In genomic region chr6:149210376-149210775, GRCh38 we compare ENCODE assay signal across 9 cellular contexts.
DNase-seq lines count a peak whose midpoint lies in the region; ATAC-seq and TF ChIP-seq lines count a peak whose summit lies in the region.
"Had no signal": no experiment of that assay in that cellular context is flagged by ENCODE, and none has a peak within 500 bp of the region (broad histone marks: within the 10 kb centered on the region; RNA-seq: fewer than 3 reads in every experiment).

No MANE protein-coding gene starts in this region.

- no peak for TF ChIP-seq POLR2A in thyroid gland (IDR thresholded peaks at IDR 0.05)

- peak overlapping the region; percentile 52 to 57 for H3K4me3 Mint-ChIP-seq in effector memory CD8-positive, alpha-beta T cell
- peak overlapping the region; percentile 10 for H3K4me3 Mint-ChIP-seq in stimulated activated naive CD8-positive, alpha-beta T cell treated with anti-CD3 and anti-CD28 coated beads, Interleukin-15, Interleukin-2, amounts not matched to agents 100 ng/mL and 50 ng/mL, for 24 hours
- H3K4me3 Mint-ChIP-seq: GM23338 had no signal

- H3K9me3 Mint-ChIP-seq in effector memory CD8-positive, alpha-beta T cell, result no peaks in the 10 kb centered on the region
- H3K9me3 Mint-ChIP-seq in stimulated activated naive CD8-positive, alpha-beta T cell treated with anti-CD3 and anti-CD28 coated beads, Interleukin-15, Interleukin-2, amounts not matched to agents 100 ng/mL and 50 ng/mL, for 24 hours, result no peaks in the 10 kb centered on the region
- H3K9me3 Mint-ChIP-seq: GM23338 had no signal

- intact Hi-C loops in thyroid gland (cut with DNase I), result no loop called here

- DNase-seq in activated CD4-positive, alpha-beta T cell treated with anti-CD3 and anti-CD28 coated beads for 48 hours, result peak; percentile 16
- DNase-seq in activated CD4-positive, alpha-beta T cell treated with anti-CD3 and anti-CD28 coated beads for 1 hour, result no peak
- DNase-seq in RPMI7951 (ENCODE audit: low read depth) (peak; percentile 83), NCI-H345 treated with DMSO at 0.1 percent for 48 hours (lab: John Stamatoyannopoulos, UW; ENCODE audit: unreplicated experiment) (no peak), thyroid gland (no peak)
- no peak for DNase-seq in effector memory CD8-positive, alpha-beta T cell

- peaks cover 3% of the 10 kb centered on the region for H3K36me3 Mint-ChIP-seq in effector memory CD8-positive, alpha-beta T cell (ENCODE audit: insufficient read depth)
- H3K36me3 Mint-ChIP-seq in stimulated activated naive CD8-positive, alpha-beta T cell treated with anti-CD3 and anti-CD28 coated beads, Interleukin-15, Interleukin-2, amounts not matched to agents 100 ng/mL and 50 ng/mL, for 24 hours (ENCODE audit: low read depth), result no peaks in the 10 kb centered on the region

- no peak overlapping the region for H3K4me3 ChIP-seq in thyroid gland (replicated peaks in 1 of 3)
- H3K4me3 ChIP-seq: GM23338 had no signal

- 68 to 95% methylated on average over 1 of the region's 1 CpG for WGBS in thyroid gland, 2 donors

- H3K27ac ChIP-seq in thyroid gland, result no peak overlapping the region

- H3K4me1 Mint-ChIP-seq in effector memory CD8-positive, alpha-beta T cell (ENCODE audit: low read depth in 2 of 2), result peaks cover 13 to 17% of the 10 kb centered on the region in 2 donors
- peaks cover under 1% of the 10 kb centered on the region for H3K4me1 Mint-ChIP-seq in stimulated activated naive CD8-positive, alpha-beta T cell treated with anti-CD3 and anti-CD28 coated beads, Interleukin-15, Interleukin-2, amounts not matched to agents 100 ng/mL and 50 ng/mL, for 24 hours (ENCODE audit: low read depth)
- H3K4me1 Mint-ChIP-seq: GM23338 had no signal

- TF ChIP-seq CTCF in thyroid gland (IDR thresholded peaks at IDR 0.05), result no peak

- no peaks in the 10 kb centered on the region for H3K27me3 ChIP-seq in thyroid gland

- H3K36me3 ChIP-seq in thyroid gland, result no peaks in the 10 kb centered on the region

- no peaks in the 10 kb centered on the region for H3K27me3 Mint-ChIP-seq in effector memory CD8-positive, alpha-beta T cell
- no peaks in the 10 kb centered on the region for H3K27me3 Mint-ChIP-seq in stimulated activated naive CD8-positive, alpha-beta T cell treated with anti-CD3 and anti-CD28 coated beads, Interleukin-15, Interleukin-2, amounts not matched to agents 100 ng/mL and 50 ng/mL, for 24 hours

- H3K27ac Mint-ChIP-seq in effector memory CD8-positive, alpha-beta T cell, result peak overlapping the region; percentile 88
- H3K27ac Mint-ChIP-seq in stimulated activated naive CD8-positive, alpha-beta T cell treated with anti-CD3 and anti-CD28 coated beads, Interleukin-15, Interleukin-2, amounts not matched to agents 100 ng/mL and 50 ng/mL, for 24 hours, result no peak overlapping the region
- H3K27ac Mint-ChIP-seq: GM23338 had no signal

- peak; percentile 78 for ATAC-seq in effector memory CD8-positive, alpha-beta T cell (replicated peaks)
- ATAC-seq in GM18520 (IDR thresholded peaks at IDR 0.05; ENCODE audit: unreplicated experiment), result no peak
- ATAC-seq: GM23338 had no signal

- H3K9me3 ChIP-seq in thyroid gland, result no peaks in the 10 kb centered on the region

- no peaks in the 10 kb centered on the region for H3K4me1 ChIP-seq in thyroid gland

Comparison
In these comparisons a context has a peak if more than half of its experiments do, and no peak if none do; other contexts are left out.
1. DNase-seq: peak in activated CD4-positive, alpha-beta T cell treated with anti-CD3 and anti-CD28 coated beads for 48 hours (single experiment) and RPMI7951 (single experiment); none in activated CD4-positive, alpha-beta T cell treated with anti-CD3 and anti-CD28 coated beads for 1 hour (single experiment), effector memory CD8-positive, alpha-beta T cell (0 of 3), NCI-H345 treated with DMSO at 0.1 percent for 48 hours (single experiment) and thyroid gland (0 of 2).